Comparison of ENCODE assay signal across 22 cellular contexts in the genomic region with DNA sequence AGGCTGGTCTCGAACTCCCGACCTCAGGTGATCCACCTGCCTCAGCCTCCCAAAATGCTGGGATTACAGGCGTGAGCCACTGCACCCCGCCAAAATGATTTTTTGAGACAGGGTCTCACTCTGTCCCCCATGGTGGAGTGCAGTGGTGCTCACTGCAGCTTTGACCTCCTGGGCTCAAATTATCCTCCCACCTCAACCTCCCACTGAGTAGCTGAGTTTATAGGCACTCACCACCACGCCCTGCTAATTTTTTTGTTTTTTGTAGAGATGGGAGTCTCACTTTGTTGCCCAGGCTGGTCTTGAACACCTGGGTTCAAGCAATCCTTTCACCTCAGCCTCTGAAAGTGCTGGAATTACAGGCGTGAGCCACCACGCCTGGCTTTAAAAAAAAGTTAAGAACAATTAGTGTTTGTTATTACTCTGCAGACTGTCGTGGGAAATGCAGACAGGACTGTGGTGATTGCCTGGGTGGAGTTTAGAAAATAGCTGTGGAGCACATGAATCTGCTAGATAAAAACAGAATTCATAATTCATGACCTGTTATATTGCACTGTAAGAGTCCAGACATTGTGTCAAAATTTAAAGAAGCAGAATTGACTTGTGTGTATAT. TPM values are rescaled to one million over a fixed set of nuclear protein-coding genes. Genes with fewer than 3 reads are reported as not detected.
"Had no signal": no experiment of that assay in that cellular context is flagged by ENCODE, and none has a peak within 500 bp of the region (broad histone marks: within the 10 kb centered on the region; RNA-seq: fewer than 3 reads in every experiment).

No MANE protein-coding gene starts in this region.

- ATAC-seq: esophagus mucosa; gastrocnemius medialis; heart right ventricle; natural killer cell; pancreas; right cardiac atrium; stimulated activated memory B cell treated with anti-CD40 and anti-IgM and Interleukin-4, amounts not matched to agents 10 μg/mL and 1 μg/mL and 100 μg/mL, for 72 hours had no signal

- H3K4me3 Mint-ChIP-seq: natural killer cell; stimulated activated memory B cell treated with anti-CD40 and anti-IgM and Interleukin-4, amounts not matched to agents 10 μg/mL and 1 μg/mL and 100 μg/mL, for 72 hours; stimulated activated naive CD8-positive, alpha-beta T cell treated with anti-CD3 and anti-CD28 coated beads, Interleukin-15, Interleukin-2, amounts not matched to agents 100 ng/mL and 50 ng/mL, for 24 hours had no signal

- H3K9me3 Mint-ChIP-seq: natural killer cell; stimulated activated memory B cell treated with anti-CD40 and anti-IgM and Interleukin-4, amounts not matched to agents 10 μg/mL and 1 μg/mL and 100 μg/mL, for 72 hours; stimulated activated naive CD8-positive, alpha-beta T cell treated with anti-CD3 and anti-CD28 coated beads, Interleukin-15, Interleukin-2, amounts not matched to agents 100 ng/mL and 50 ng/mL, for 24 hours had no signal

- H3K4me1 ChIP-seq: gastrocnemius medialis, left ventricle myocardium inferior, pancreas, tibial nerve had no signal

- H3K36me3 ChIP-seq: gastrocnemius medialis, heart right ventricle, left ventricle myocardium inferior, pancreas, tibial nerve had no signal

- H3K36me3 Mint-ChIP-seq: natural killer cell; stimulated activated memory B cell treated with anti-CD40 and anti-IgM and Interleukin-4, amounts not matched to agents 10 μg/mL and 1 μg/mL and 100 μg/mL, for 72 hours had no signal

- H3K27ac ChIP-seq: coronary artery, gastrocnemius medialis, heart right ventricle, left ventricle myocardium inferior, pancreas, tibial nerve had no signal

- H3K27me3 Mint-ChIP-seq: progenitor cell of endocrine pancreas had no signal

- H3K4me3 ChIP-seq: coronary artery, gastrocnemius medialis, heart right ventricle, left ventricle myocardium inferior, lung, pancreas, tibial nerve had no signal

- H3K9me3 ChIP-seq: gastrocnemius medialis, heart right ventricle, left ventricle myocardium inferior, pancreas, tibial nerve had no signal

- DNase-seq: caudate nucleus; effector CD4-positive, alpha-beta T cell; gastrocnemius medialis; heart right ventricle; hypothalamus; left ventricle myocardium inferior; mesendoderm; natural killer cell; occipital lobe; pancreas; right cardiac atrium; stimulated activated CD4-positive, alpha-beta T cell treated with anti-CD3 and anti-CD28 coated beads, Interleukin-4, amount 100 ng/mL, for 1 hour; stimulated activated CD8-positive, alpha-beta memory T cell treated with anti-CD3 and anti-CD28 coated beads, Interleukin-4, amount 100 ng/mL, for 48 hours had no signal

- H3K27ac Mint-ChIP-seq: stimulated activated memory B cell treated with anti-CD40 and anti-IgM and Interleukin-4, amounts not matched to agents 10 μg/mL and 1 μg/mL and 100 μg/mL, for 72 hours; stimulated activated naive CD8-positive, alpha-beta T cell treated with anti-CD3 and anti-CD28 coated beads, Interleukin-15, Interleukin-2, amounts not matched to agents 100 ng/mL and 50 ng/mL, for 24 hours had no signal

- H3K27me3 ChIP-seq: pancreas had no signal

RNA-seq across cellular contexts. Expression of a gene that starts 59.7 kb away (rescaled TPM):
- total RNA-seq: dermis microvascular lymphatic vessel endothelial cell, fibroblast of villous mesenchyme, natural killer cell had no signal
